8 cellular contexts compared by ENCODE assay signal in genomic region chr4:86453611-86454072, GRCh38.
DNase-seq lines count a peak whose midpoint lies in the region; ATAC-seq and TF ChIP-seq lines count a peak whose summit lies in the region.
"Not testable (repeated sequence)": the region's sequence is repeated elsewhere in the genome, so short reads cannot be mapped to it uniquely, and the experiment has no call there.

No MANE protein-coding gene starts in this region.

- H3K4me3 Mint-ChIP-seq in chondrocyte (ENCODE audit: unreplicated experiment), result not testable (repeated sequence)
- H3K4me3 Mint-ChIP-seq in glutamatergic neuron (ENCODE audit: unreplicated experiment), result peak overlapping the region; percentile 43
- peak overlapping the region; percentile 8 to 56 (median 35) for H3K4me3 Mint-ChIP-seq in nephron

- not testable (repeated sequence) for TF ChIP-seq CTCF in LNCaP clone FGC (IDR thresholded peaks at IDR 0.05; ENCODE audit: control insufficient read depth, extremely low read depth, insufficient read depth); PC-9 (conservative IDR thresholded peaks at IDR 0.05); glutamatergic neuron (IDR thresholded peaks at IDR 0.05; ENCODE audit: partially characterized antibody, unreplicated experiment); nephron (IDR thresholded peaks at IDR 0.05; ENCODE audit: unreplicated experiment in 3 of 3); thoracic aorta (IDR thresholded peaks at IDR 0.05)
- TF ChIP-seq CTCF in chondrocyte (IDR thresholded peaks at IDR 0.05), result peak; percentile 11

- H3K27me3 ChIP-seq in PC-9 (ENCODE audit: insufficient read depth, low read depth); thoracic aorta (replicated peaks; ENCODE audit: insufficient read depth): not testable (repeated sequence)

- not testable (repeated sequence) for H3K79me2 ChIP-seq in PC-9 (ENCODE audit: low read depth)

- H3K27me3 Mint-ChIP-seq in chondrocyte (ENCODE audit: low read depth); glutamatergic neuron (ENCODE audit: unreplicated experiment); nephron (ENCODE audit: low read depth): not testable (repeated sequence)

- not testable (repeated sequence) for H3K36me3 ChIP-seq in PC-9 (ENCODE audit: low read depth); thoracic aorta

- not testable (repeated sequence) for H3K9me2 ChIP-seq in PC-9 (ENCODE audit: insufficient read depth)

- not testable (repeated sequence) for H3K36me3 Mint-ChIP-seq in chondrocyte (ENCODE audit: low read depth); glutamatergic neuron (ENCODE audit: unreplicated experiment); nephron (ENCODE audit: low read depth)

- intact Hi-C loops in PC-9 (cut with micrococcal nuclease; ENCODE audit: unreplicated experiment), result loop anchor here (1.0 kb wide), 1 partner anchor 438 kb away; no protein-coding TSS in a partner anchor

- H3K4me1 ChIP-seq in PC-9 (replicated peaks; ENCODE audit: insufficient read depth) (peaks cover 42% of the 10 kb centered on the region), thoracic aorta (ENCODE audit: control insufficient read depth in 1 of 2, low read depth in 2 of 2) (peaks cover 0 to 16% of the 10 kb centered on the region in 2 donors)

- peaks cover 14% of the 10 kb centered on the region for H3F3A ChIP-seq in PC-9 (ENCODE audit: insufficient read depth, low read depth)

- not testable (repeated sequence) for H3K9me3 ChIP-seq in PC-9 (ENCODE audit: insufficient read depth, low read depth); thoracic aorta

- H3K27ac Mint-ChIP-seq in chondrocyte (ENCODE audit: unreplicated experiment), result peak overlapping the region; percentile 82
- H3K27ac Mint-ChIP-seq in glutamatergic neuron (ENCODE audit: unreplicated experiment), result peak overlapping the region; percentile 71
- H3K27ac Mint-ChIP-seq in nephron, result peak overlapping the region; percentile 95 to 97 (median 96)

- BruUV-seq in PC-9 (replicated peaks; lab: Mats Ljungman, UMichigan), result not testable (repeated sequence)

- POLR2A ChIA-PET in PC-9 (lab: Charles Lee; ENCODE audit: unreplicated experiment), result interaction anchor here (0.6 to 0.7 kb wide), 2 partner anchors 45 to 114 kb away, joined by 3 to 10 read pairs; no protein-coding TSS in a partner anchor

- H3K4me1 Mint-ChIP-seq in chondrocyte (ENCODE audit: low read depth), result peaks cover 55% of the 10 kb centered on the region
- H3K4me1 Mint-ChIP-seq in glutamatergic neuron (ENCODE audit: low read depth, unreplicated experiment), result peaks cover 24% of the 10 kb centered on the region
- H3K4me1 Mint-ChIP-seq in nephron, result peaks cover 42% of the 10 kb centered on the region

- DNase-seq in DMS79 treated with DMSO at 0.1 percent for 48 hours (lab: John Stamatoyannopoulos, UW) (peak; percentile 77), LNCaP clone FGC (ENCODE audit: low read depth) (peak; percentile 43), NCI-H2107 treated with DMSO at 0.1 percent for 48 hours (lab: John Stamatoyannopoulos, UW; ENCODE audit: unreplicated experiment) (peak; percentile 45), PC-9 (peak; percentile 66 to 85), glutamatergic neuron (peak; percentile 58)
- not testable (repeated sequence) for DNase-seq in chondrocyte (ENCODE audit: low spot score); thoracic aorta (ENCODE audit: low spot score)

- not testable (repeated sequence) for H3K4me3 ChIP-seq in LNCaP clone FGC (ENCODE audit: low read depth, low read length); PC-9; thoracic aorta

- H4K20me1 ChIP-seq in PC-9 (ENCODE audit: insufficient read depth), result not testable (repeated sequence)

- H3K9me3 Mint-ChIP-seq in chondrocyte (ENCODE audit: low read depth); glutamatergic neuron (ENCODE audit: unreplicated experiment): not testable (repeated sequence)
- peaks cover 10% of the 10 kb centered on the region for H3K9me3 Mint-ChIP-seq in nephron

- CTCF ChIA-PET in PC-9 (lab: Charles Lee), result interaction anchor here (0.6 kb wide), 2 partner anchors 125 to 633 kb away, joined by 3 to 11 read pairs; no protein-coding TSS in a partner anchor

- H3K27ac ChIP-seq in PC-9 (peak overlapping the region; percentile 78), thoracic aorta (peak overlapping the region; percentile 37 to 40)

- not testable (repeated sequence) for ATAC-seq in thoracic aorta (ENCODE audit: insufficient number of reproducible peaks, low FRiP score, low read depth)

- H3K4me2 ChIP-seq in PC-9, result peak overlapping the region; percentile 70

- not testable (repeated sequence) for H2AFZ ChIP-seq in PC-9
